ENCODE assay signal across 18 cellular contexts in genomic region chr5:88786789-88787188, GRCh38.
DNase-seq lines count a peak whose midpoint lies in the region; ATAC-seq, FAIRE-seq and TF ChIP-seq lines count a peak whose summit lies in the region.
"Had no signal": no experiment of that assay in that cellular context is flagged by ENCODE, and none has a peak within 500 bp of the region (broad histone marks: within the 10 kb centered on the region; RNA-seq: fewer than 3 reads in every experiment).

No MANE protein-coding gene starts in this region.

- intact Hi-C loops in left lung (cut with DNase I) (no loop called here), spleen (cut with DNase I; ENCODE audit: low total_unique reads) (no loop called here)

- no peaks in the 10 kb centered on the region for H3K27me3 ChIP-seq in left lung
- H3K27me3 ChIP-seq in spleen (replicated peaks in 1 of 7): no peaks in the 10 kb centered on the region

- FAIRE-seq in GM19239 (lab: Jason Lieb, UNC): peak; percentile 48
- FAIRE-seq: bronchial epithelial cell had no signal

- H3K27ac ChIP-seq in SK-N-MC: peak overlapping the region; percentile 99
- H3K27ac ChIP-seq in left lung: peak overlapping the region; percentile 75 to 81
- H3K27ac ChIP-seq in spleen: peak overlapping the region in 5 of 8 donors; percentile 14 to 71 (median 61)
- H3K27ac ChIP-seq: HL-60, KMS-11 had no signal

- no peak for TF ChIP-seq POLR2A in spleen (IDR thresholded peaks at IDR 0.05)

- H3K9ac ChIP-seq in SK-N-MC (ENCODE audit: insufficient read length): peak overlapping the region; percentile 58
- H3K9ac ChIP-seq: KMS-11 had no signal

- H3K9me3 Mint-ChIP-seq in immature natural killer cell: no peaks in the 10 kb centered on the region
- H3K9me3 Mint-ChIP-seq: activated naive CD4-positive, alpha-beta T cell treated with anti-CD3 and anti-CD28 coated beads for 36 hours; nephron progenitor cell had no signal

- TF ChIP-seq CTCF in left lung (IDR thresholded peaks at IDR 0.05) (no peak), spleen (IDR thresholded peaks at IDR 0.05 in 8 of 11, conservative IDR thresholded peaks at IDR 0.05 in 3 of 11) (no peak)

- peaks cover 0 to 4% (median 3%) of the 10 kb centered on the region in 3 donors for H3K27me3 Mint-ChIP-seq in immature natural killer cell (ENCODE audit: low read depth in 3 of 3)

- H3K4me1 ChIP-seq in left lung (peaks cover 4 to 45% of the 10 kb centered on the region in 2 donors), spleen (peaks cover 0 to 62% (median 34%) of the 10 kb centered on the region in 6 donors)

- no peaks in the 10 kb centered on the region for H3K36me3 Mint-ChIP-seq in immature natural killer cell

- no peak overlapping the region for H3K4me3 Mint-ChIP-seq in immature natural killer cell
- H3K4me3 Mint-ChIP-seq: activated naive CD4-positive, alpha-beta T cell treated with anti-CD3 and anti-CD28 coated beads for 36 hours; nephron progenitor cell had no signal

- no peak for ATAC-seq in left lung
- no peak for ATAC-seq in GM18907 (IDR thresholded peaks at IDR 0.05; ENCODE audit: unreplicated experiment)

- H3K4me1 Mint-ChIP-seq in immature natural killer cell: peaks cover 13 to 17% of the 10 kb centered on the region in 2 donors

- H3K4me3 ChIP-seq in SK-N-MC: peak overlapping the region; percentile 76; the same call in 1 of the 2 replicates
- no peak overlapping the region for H3K4me3 ChIP-seq in left lung
- H3K4me3 ChIP-seq in spleen: no peak overlapping the region
- H3K4me3 ChIP-seq: skin epidermis had no signal

- H3K9me3 ChIP-seq in SK-N-MC (ENCODE audit: low read depth, low read length): no peaks in the 10 kb centered on the region
- no peaks in the 10 kb centered on the region for H3K9me3 ChIP-seq in left lung
- no peaks in the 10 kb centered on the region for H3K9me3 ChIP-seq in spleen

- no peak overlapping the region for H3K27ac Mint-ChIP-seq in immature natural killer cell
- H3K27ac Mint-ChIP-seq: activated naive CD4-positive, alpha-beta T cell treated with anti-CD3 and anti-CD28 coated beads for 36 hours had no signal

- H3K36me3 ChIP-seq in SK-N-MC (ENCODE audit: insufficient read depth, low read length) (no peaks in the 10 kb centered on the region), left lung (no peaks in the 10 kb centered on the region), spleen (peaks cover 0 to 16% (median 0%) of the 10 kb centered on the region in 6 donors)

- WGBS in spleen, 5 donors: 78 to 97% (median 87%) methylated on average over 2 of the region's 2 CpGs

- no peak for DNase-seq in GM19239 (ENCODE audit: insufficient read length, low spot score)
- no peak for DNase-seq in SK-N-MC (ENCODE audit: low read depth, low spot score)
- DNase-seq in left lung: no peak
- DNase-seq in spleen: no peak
- no peak for DNase-seq in activated CD4-positive, alpha-beta T cell treated with anti-CD3 and anti-CD28 coated beads for 4 hours
- no peak for DNase-seq in NCI-H1105 treated with DMSO at 0.1 percent for 48 hours (lab: John Stamatoyannopoulos, UW)
- DNase-seq in immature natural killer cell: no peak
- DNase-seq: activated CD8-positive, alpha-beta memory T cell treated with anti-CD3 and anti-CD28 coated beads, Interleukin-2, amount 50 U/mL, for 4 hours; activated naive CD4-positive, alpha-beta T cell treated with anti-CD3 and anti-CD28 coated beads for 36 hours; head of caudate nucleus; left colon; NCI-H1417; nephron progenitor cell had no signal
